In genomic region chr3:150756491-150757059, GRCh38 we compare ENCODE assay signal across 17 cellular contexts. TPM values are rescaled to one million over a fixed set of nuclear protein-coding genes. Genes with fewer than 3 reads are reported as not detected.
DNase-seq lines count a peak whose midpoint lies in the region; ATAC-seq, FAIRE-seq and TF ChIP-seq lines count a peak whose summit lies in the region.
"Had no signal": no experiment of that assay in that cellular context is flagged by ENCODE, and none has a peak within 500 bp of the region (broad histone marks: within the 10 kb centered on the region; RNA-seq: fewer than 3 reads in every experiment).

No MANE protein-coding gene starts in this region.

- TF ChIP-seq CTCF in HepG2 (CRISPR knock-in tag; IDR thresholded peaks at IDR 0.05) (no peak), tibial artery (IDR thresholded peaks at IDR 0.05) (no peak)

- no peak overlapping the region for H3K4me3 Mint-ChIP-seq in activated T-helper 2 cell treated with anti-CD3 and anti-CD28 coated beads, Interferon-gamma antibody, Interleukin-2, Interleukin-4, amounts not matched to agents 10 μg/mL and 5 μg/mL and 100 μg/mL, durations not matched to agents 14 hours and 24 hours and 36 hours (ENCODE audit: low read depth)
- H3K4me3 Mint-ChIP-seq: immature natural killer cell, T-cell had no signal

- no peaks in the 10 kb centered on the region for H3K27me3 Mint-ChIP-seq in activated T-helper 2 cell treated with anti-CD3 and anti-CD28 coated beads, Interferon-gamma antibody, Interleukin-2, Interleukin-4, amounts not matched to agents 10 μg/mL and 5 μg/mL and 100 μg/mL, durations not matched to agents 14 hours and 24 hours and 36 hours (ENCODE audit: low read depth)
- H3K27me3 Mint-ChIP-seq: T-cell had no signal

- peak; percentile 8 for FAIRE-seq in HepG2 (lab: Jason Lieb, UNC)
- FAIRE-seq: endothelial cell of umbilical vein had no signal

- H3K27ac Mint-ChIP-seq in activated naive CD4-positive, alpha-beta T cell treated with anti-CD3 and anti-CD28 coated beads, Interleukin-2, amount 50 U/mL, for 72 hours: peak overlapping the region; percentile 95 to 99
- H3K27ac Mint-ChIP-seq in activated T-helper 2 cell treated with anti-CD3 and anti-CD28 coated beads, Interferon-gamma antibody, Interleukin-2, Interleukin-4, amounts not matched to agents 10 μg/mL and 5 μg/mL and 100 μg/mL, durations not matched to agents 14 hours and 24 hours and 36 hours: peak overlapping the region; percentile 30
- H3K27ac Mint-ChIP-seq: T-cell had no signal

- no peaks in the 10 kb centered on the region for H3K9me3 Mint-ChIP-seq in activated naive CD4-positive, alpha-beta T cell treated with anti-CD3 and anti-CD28 coated beads, Interleukin-2, amount 50 U/mL, for 72 hours
- no peaks in the 10 kb centered on the region for H3K9me3 Mint-ChIP-seq in activated T-helper 2 cell treated with anti-CD3 and anti-CD28 coated beads, Interferon-gamma antibody, Interleukin-2, Interleukin-4, amounts not matched to agents 10 μg/mL and 5 μg/mL and 100 μg/mL, durations not matched to agents 14 hours and 24 hours and 36 hours
- H3K9me3 Mint-ChIP-seq: immature natural killer cell, T-cell had no signal

- no peaks in the 10 kb centered on the region for H3K9me3 ChIP-seq in HepG2 (ENCODE audit: low read length)
- H3K9me3 ChIP-seq in tibial artery: no peaks in the 10 kb centered on the region
- H3K9me3 ChIP-seq: Caco-2, gastroesophageal sphincter had no signal

- no peak overlapping the region for H2AFZ ChIP-seq in HepG2 (ENCODE audit: low read length)

- DNase-seq in activated naive CD4-positive, alpha-beta T cell treated with anti-CD3 and anti-CD28 coated beads, Interleukin-2, amount 50 U/mL, for 72 hours (ENCODE audit: low spot score in 2 of 2): no peak
- DNase-seq in activated naive CD4-positive, alpha-beta T cell treated with anti-CD3 and anti-CD28 coated beads, Interleukin-2, amount 50 U/mL, for 16 hours: no peak
- no peak for DNase-seq in activated T-helper 2 cell treated with anti-CD3 and anti-CD28 coated beads, Interferon-gamma antibody, Interleukin-2, Interleukin-4, amounts not matched to agents 10 μg/mL and 5 μg/mL and 100 μg/mL, durations not matched to agents 14 hours and 24 hours and 36 hours (ENCODE audit: low spot score)
- DNase-seq in HepG2 (ENCODE audit: low spot score) (no peak), tibial artery (no peak), Ammon's horn (ENCODE audit: low spot score) (no peak), HuH-7.5 (ENCODE audit: low spot score) (no peak), GM19240 (ENCODE audit: insufficient read length, low spot score) (no peak)
- DNase-seq: Caco-2, immature natural killer cell, mesenchymal stem cell, retina, T-cell had no signal

- peak overlapping the region in 2 of 3 experiments; percentile 8 to 27; a peak in 2 of 6 replicates for H3K4me3 ChIP-seq in HepG2 (replicated peaks in 1 of 3; ENCODE audit: insufficient read depth in 1 of 3, low read depth in 2 of 3, low read length in 3 of 3)
- H3K4me3 ChIP-seq in tibial artery: no peak overlapping the region
- H3K4me3 ChIP-seq: gastroesophageal sphincter had no signal

- no peak for TF ChIP-seq RAD21 in HepG2 (CRISPR knock-in tag; IDR thresholded peaks at IDR 0.05)

- peak overlapping the region; percentile 30; the same call in 1 of the 2 replicates for H3K9ac ChIP-seq in HepG2 (ENCODE audit: insufficient read depth, low read depth, low read length)

- peaks cover 93% of the 10 kb centered on the region for H3K79me2 ChIP-seq in HepG2 (ENCODE audit: insufficient read depth, low read length)

- H3K36me3 ChIP-seq in HepG2 (replicated peaks in 1 of 2; ENCODE audit: control insufficient read depth in 1 of 2, insufficient read depth in 2 of 2, low read length in 2 of 2): peaks cover 12 to 45% of the 10 kb centered on the region in 2 experiments
- no peaks in the 10 kb centered on the region for H3K36me3 ChIP-seq in tibial artery

- in situ Hi-C loops in HepG2 (cut with HindIII; ENCODE audit: extremely low pct_ligation_motif_present, low pct_unique_long_range_greater_than_20kb): no loop called here

- ATAC-seq in activated naive CD4-positive, alpha-beta T cell treated with anti-CD3 and anti-CD28 coated beads, Interleukin-2, amount 50 U/mL, for 72 hours: no peak
- peak; percentile 53 for ATAC-seq in HepG2
- ATAC-seq: T-cell had no signal

- peaks cover 65% of the 10 kb centered on the region for H3K4me1 Mint-ChIP-seq in activated T-helper 2 cell treated with anti-CD3 and anti-CD28 coated beads, Interferon-gamma antibody, Interleukin-2, Interleukin-4, amounts not matched to agents 10 μg/mL and 5 μg/mL and 100 μg/mL, durations not matched to agents 14 hours and 24 hours and 36 hours (ENCODE audit: low read depth)

- WGBS in HepG2 (ENCODE audit: low lambda C conversion rate): 31% methylated on average over 4 of the region's 4 CpGs

- H3K27ac ChIP-seq in HepG2 (ENCODE audit: extremely low read length, insufficient read depth, low read length) (peak overlapping the region; percentile 62), tibial artery (peak overlapping the region; percentile 69 to 99)

- CTCF ChIA-PET in HepG2 (lab: Yijun Ruan, JAX; ENCODE audit: low intra/inter-chr PET ratio, low total read pairs): no interaction called here

- no TSS peak for BruUV-seq in HepG2 (replicated peaks; lab: Mats Ljungman, UMichigan)

- TF ChIP-seq EP300 in HepG2 (IDR thresholded peaks at IDR 0.05; ENCODE audit: low read depth in 2 of 2, low read length in 2 of 2) (no peak), HepG2 (CRISPR knock-in tag; IDR thresholded peaks at IDR 0.05; ENCODE audit: borderline replicate concordance) (no peak)

- 0 out of 4 replicates have a peak, but pooled peaks of 1 of the 2 experiments have one; percentile 19 for TF ChIP-seq POLR2A in HepG2 (IDR thresholded peaks at IDR 0.05; ENCODE audit: insufficient read depth in 1 of 2, low read depth in 2 of 2, low read length in 2 of 2)

- peak overlapping the region; percentile 75 for H3K4me2 ChIP-seq in HepG2 (ENCODE audit: low read depth, low read length)

- POLR2A ChIA-PET in HepG2 (lab: Yijun Ruan, JAX): interaction anchor here (1.3 to 1.9 kb wide), 3 partner anchors 9 to 22 kb away, joined by 3 to 5 read pairs (median 5); no protein-coding TSS in a partner anchor

- peaks cover 59 to 89% of the 10 kb centered on the region in 2 donors for H3K36me3 Mint-ChIP-seq in activated naive CD4-positive, alpha-beta T cell treated with anti-CD3 and anti-CD28 coated beads, Interleukin-2, amount 50 U/mL, for 72 hours
- H3K36me3 Mint-ChIP-seq in activated T-helper 2 cell treated with anti-CD3 and anti-CD28 coated beads, Interferon-gamma antibody, Interleukin-2, Interleukin-4, amounts not matched to agents 10 μg/mL and 5 μg/mL and 100 μg/mL, durations not matched to agents 14 hours and 24 hours and 36 hours (ENCODE audit: low read depth): peaks cover 89% of the 10 kb centered on the region

- peaks cover 80% of the 10 kb centered on the region for H4K20me1 ChIP-seq in HepG2 (ENCODE audit: insufficient read depth, low read length)

- intact Hi-C loops in activated T-helper 2 cell treated with anti-CD3 and anti-CD28 coated beads, Interferon-gamma antibody, Interleukin-2, Interleukin-4, amounts not matched to agents 10 μg/mL and 5 μg/mL and 100 μg/mL, durations not matched to agents 14 hours and 24 hours and 36 hours (cut with micrococcal nuclease): no loop called here
- intact Hi-C loops in HepG2 (cut with micrococcal nuclease; ENCODE audit: unreplicated experiment) (no loop called here), tibial artery (cut with DNase I; ENCODE audit: low total_unique reads) (no loop called here)

- H3K27me3 ChIP-seq in HepG2 (ENCODE audit: control insufficient read depth in 1 of 2, insufficient read depth in 2 of 2, low read length in 2 of 2) (no peaks in the 10 kb centered on the region; a peak in 2 of 5 replicates), tibial artery (no peaks in the 10 kb centered on the region)
- H3K27me3 ChIP-seq: gastroesophageal sphincter had no signal

- H3K4me1 ChIP-seq in HepG2 (ENCODE audit: insufficient read depth, low read length): peaks cover 84% of the 10 kb centered on the region
- H3K4me1 ChIP-seq in tibial artery: peaks cover 3 to 96% (median 56%) of the 10 kb centered on the region in 4 donors

RNA-seq across cellular contexts. Expression of gene SIAH2, which starts 6.4 kb away (rescaled TPM):
- total RNA-seq in activated naive CD4-positive, alpha-beta T cell treated with anti-CD3 and anti-CD28 coated beads, Interleukin-2, amount 50 U/mL, for 72 hours: 10 to 100 TPM; 68.3 to 74.7 TPM
- total RNA-seq in activated T-helper 2 cell treated with anti-CD3 and anti-CD28 coated beads, Interferon-gamma antibody, Interleukin-2, Interleukin-4, amounts not matched to agents 10 μg/mL and 5 μg/mL and 100 μg/mL, durations not matched to agents 14 hours and 24 hours and 36 hours: 108 and 116 TPM in 2 replicates
- total RNA-seq in HepG2 (2016; rRNA removed; fragmentation: Illumina TruSeq; extraction: Trizol): 71.8 and 79.5 TPM in 2 replicates
- total RNA-seq in HepG2 (2016; cell fraction: cytosol; rRNA removed; fragmentation: Illumina TruSeq; extraction: Trizol; ENCODE audit: low read depth): 41.9 and 49.0 TPM in 2 replicates
- total RNA-seq in HepG2 (2016; cell fraction: insoluble cytoplasmic fraction; rRNA removed; fragmentation: Illumina TruSeq; extraction: Trizol): 64.5 and 73.0 TPM in 2 replicates
- total RNA-seq in HepG2 (2016; cell fraction: membrane; rRNA removed; fragmentation: Illumina TruSeq; extraction: Trizol): 102 and 124 TPM in 2 replicates
- total RNA-seq in HepG2 (2016; cell fraction: nucleus; rRNA removed; fragmentation: Illumina TruSeq; extraction: Trizol): 38.0 and 42.7 TPM in 2 replicates
- polyA plus RNA-seq in HepG2 (2011; rRNA removed): 117 and 140 TPM in 2 replicates
- 63.7 and 115 TPM in 2 replicates for polyA plus RNA-seq in HepG2 (2011; cell fraction: cytosol; rRNA removed)
- 132 and 149 TPM in 2 replicates for polyA plus RNA-seq in HepG2 (2011; cell fraction: nucleus; rRNA removed)
- polyA plus RNA-seq in HepG2 (2012): 62.2 and 69.8 TPM in 2 replicates
- polyA plus RNA-seq in HepG2 (2016; cell fraction: cytosol; fragmentation: Illumina TruSeq; extraction: Trizol; ENCODE audit: low read depth): 51.8 and 68.8 TPM in 2 replicates
- 103 and 110 TPM in 2 replicates for polyA plus RNA-seq in HepG2 (2016; cell fraction: insoluble cytoplasmic fraction; fragmentation: Illumina TruSeq; extraction: Trizol; ENCODE audit: low read depth)
- 106 and 126 TPM in 2 replicates for polyA plus RNA-seq in HepG2 (2016; cell fraction: membrane; fragmentation: Illumina TruSeq; extraction: Trizol; ENCODE audit: low read depth)
- 70.3 and 71.0 TPM in 2 replicates for polyA plus RNA-seq in HepG2 (2016; cell fraction: nucleus; fragmentation: Illumina TruSeq; extraction: Trizol; ENCODE audit: insufficient read depth, low read depth)
- polyA minus RNA-seq in HepG2 (2011; rRNA and poly(A)+ RNA removed; ENCODE audit: low replicate concordance): 134 and 280 TPM in 2 replicates
- polyA minus RNA-seq in HepG2 (2011; cell fraction: cytosol; rRNA and poly(A)+ RNA removed): 79.8 and 91.3 TPM in 2 replicates
- 24.6 and 28.0 TPM in 2 replicates for polyA minus RNA-seq in HepG2 (2011; cell fraction: nucleus; rRNA and poly(A)+ RNA removed)

RNA-seq across cellular contexts. Expression of gene ERICH6, which starts 52.9 kb away (rescaled TPM):
- total RNA-seq in activated naive CD4-positive, alpha-beta T cell treated with anti-CD3 and anti-CD28 coated beads, Interleukin-2, amount 50 U/mL, for 72 hours: not detected
- 0.21 and 0.39 TPM in 2 replicates for total RNA-seq in activated T-helper 2 cell treated with anti-CD3 and anti-CD28 coated beads, Interferon-gamma antibody, Interleukin-2, Interleukin-4, amounts not matched to agents 10 μg/mL and 5 μg/mL and 100 μg/mL, durations not matched to agents 14 hours and 24 hours and 36 hours
- not detected in 2 replicates for total RNA-seq in HepG2 (2016; rRNA removed; fragmentation: Illumina TruSeq; extraction: Trizol)
- 0.18 TPM in 1 of 2 replicates, not detected in the other for total RNA-seq in HepG2 (2016; cell fraction: cytosol; rRNA removed; fragmentation: Illumina TruSeq; extraction: Trizol; ENCODE audit: low read depth)
- 0.09 TPM in 1 of 2 replicates, not detected in the other for total RNA-seq in HepG2 (2016; cell fraction: insoluble cytoplasmic fraction; rRNA removed; fragmentation: Illumina TruSeq; extraction: Trizol)
- 0.15 TPM in 1 of 2 replicates, not detected in the other for total RNA-seq in HepG2 (2016; cell fraction: membrane; rRNA removed; fragmentation: Illumina TruSeq; extraction: Trizol)
- total RNA-seq in HepG2 (2016; cell fraction: nucleus; rRNA removed; fragmentation: Illumina TruSeq; extraction: Trizol): 0.28 TPM in 1 of 2 replicates, not detected in the other
- polyA plus RNA-seq in HepG2 (2011; rRNA removed): 0.03 TPM in 1 of 2 replicates, not detected in the other
- polyA plus RNA-seq in HepG2 (2011; cell fraction: cytosol; rRNA removed): 0.03 and 0.18 TPM in 2 replicates
- 0.10 and 0.48 TPM in 2 replicates for polyA plus RNA-seq in HepG2 (2011; cell fraction: nucleus; rRNA removed)
- polyA plus RNA-seq in HepG2 (2012): 0.15 TPM in 1 of 2 replicates, not detected in the other
- polyA plus RNA-seq in HepG2 (2016; cell fraction: cytosol; fragmentation: Illumina TruSeq; extraction: Trizol; ENCODE audit: low read depth): not detected in 2 replicates
- polyA plus RNA-seq in HepG2 (2016; cell fraction: insoluble cytoplasmic fraction; fragmentation: Illumina TruSeq; extraction: Trizol; ENCODE audit: low read depth): not detected in 2 replicates
- not detected in 2 replicates for polyA plus RNA-seq in HepG2 (2016; cell fraction: membrane; fragmentation: Illumina TruSeq; extraction: Trizol; ENCODE audit: low read depth)
- not detected in 2 replicates for polyA plus RNA-seq in HepG2 (2016; cell fraction: nucleus; fragmentation: Illumina TruSeq; extraction: Trizol; ENCODE audit: insufficient read depth, low read depth)
- polyA minus RNA-seq in HepG2 (2011; rRNA and poly(A)+ RNA removed; ENCODE audit: low replicate concordance): 0.09 and 0.32 TPM in 2 replicates
- 0.30 TPM in 1 of 2 replicates, not detected in the other for polyA minus RNA-seq in HepG2 (2011; cell fraction: cytosol; rRNA and poly(A)+ RNA removed)
- polyA minus RNA-seq in HepG2 (2011; cell fraction: nucleus; rRNA and poly(A)+ RNA removed): 0.26 and 0.50 TPM in 2 replicates
- total RNA-seq: Caco-2, endothelial cell of umbilical vein, gastroesophageal sphincter, subcutaneous adipose tissue had no signal
- polyA plus RNA-seq: endothelial cell of umbilical vein, neural cell had no signal

Comparison
In these comparisons a context has a peak if more than half of its experiments do, and no peak if none do; other contexts are left out.
1. H3K4me3 ChIP-seq: peak in HepG2 (2 of 3); none in tibial artery (0 of 2).